Comparison of ENCODE assay signal across 8 cellular contexts in genomic region chr16:22436823-22437652, GRCh38.
DNase-seq lines count a peak whose midpoint lies in the region; ATAC-seq, FAIRE-seq and TF ChIP-seq lines count a peak whose summit lies in the region.
"Not testable (repeated sequence)": the region's sequence is repeated elsewhere in the genome, so short reads cannot be mapped to it uniquely, and the experiment has no call there.

No MANE protein-coding gene starts in this region.

- H3K9ac ChIP-seq in kidney (ENCODE audit: low read length in 2 of 2): peak overlapping the region; percentile 69 to 71

- intact Hi-C loops in kidney (cut with DNase I): not testable (repeated sequence)

- peak; percentile 78 for ATAC-seq in GM19025 (IDR thresholded peaks at IDR 0.05; ENCODE audit: low read depth, unreplicated experiment)
- peak; percentile 75 for ATAC-seq in HG03175 (IDR thresholded peaks at IDR 0.05; ENCODE audit: unreplicated experiment)

- not testable (repeated sequence) for H3K36me3 ChIP-seq in kidney (ENCODE audit: control insufficient read depth in 1 of 2, insufficient read depth in 2 of 2, low read length in 2 of 2)

- not testable (repeated sequence) for H3K9me3 ChIP-seq in kidney (ENCODE audit: control insufficient read depth in 1 of 2, low read length in 2 of 2)

- H3K4me1 ChIP-seq in kidney (ENCODE audit: control insufficient read depth in 1 of 2, insufficient read depth in 1 of 2, low read depth in 1 of 2, low read length in 2 of 2): not testable (repeated sequence)

- H3K4me3 ChIP-seq in AG09309 (ENCODE audit: control insufficient read depth, low read depth, low read length): peak overlapping the region; percentile 57
- peak overlapping the region; percentile 56 to 60 for H3K4me3 ChIP-seq in kidney (ENCODE audit: low read length in 2 of 2)

- not testable (repeated sequence) for TF ChIP-seq CTCF in AG09309 (IDR thresholded peaks at IDR 0.05; ENCODE audit: control insufficient read depth, insufficient read depth, low read depth, low read length, missing control alignments); kidney (IDR thresholded peaks at IDR 0.05; ENCODE audit: borderline replicate concordance, extremely low read depth, insufficient read depth)

- DNase-seq in AG09309 (ENCODE audit: low read depth): not testable (repeated sequence)
- DNase-seq in NCI-H510A treated with DMSO at 0.1 percent for 48 hours (lab: John Stamatoyannopoulos, UW): peak; percentile 73
- DNase-seq in activated CD4-positive, alpha-beta T cell treated with anti-CD3 and anti-CD28 coated beads for 4 hours: peak; percentile 62 to 71
- peak; percentile 68 for DNase-seq in cerebellum (ENCODE audit: low spot score)
- peak; percentile 93 for DNase-seq in kidney
- peak; percentile 41 to 67 for DNase-seq in stimulated activated CD4-positive, alpha-beta T cell treated with anti-CD3 and anti-CD28 coated beads, Interleukin-12 subunit alpha, Interleukin-12 subunit beta, amount 100 ng/mL, for 24 hours (ENCODE audit: low read depth in 2 of 2)

- H3K27ac ChIP-seq in kidney (ENCODE audit: low read depth in 2 of 2, low read length in 2 of 2): peak overlapping the region; percentile 89 to 91

- not testable (repeated sequence) for FAIRE-seq in kidney (lab: Jason Lieb, UNC)
